Comparison of ENCODE assay signal across 1 cellular context in the genomic region with DNA sequence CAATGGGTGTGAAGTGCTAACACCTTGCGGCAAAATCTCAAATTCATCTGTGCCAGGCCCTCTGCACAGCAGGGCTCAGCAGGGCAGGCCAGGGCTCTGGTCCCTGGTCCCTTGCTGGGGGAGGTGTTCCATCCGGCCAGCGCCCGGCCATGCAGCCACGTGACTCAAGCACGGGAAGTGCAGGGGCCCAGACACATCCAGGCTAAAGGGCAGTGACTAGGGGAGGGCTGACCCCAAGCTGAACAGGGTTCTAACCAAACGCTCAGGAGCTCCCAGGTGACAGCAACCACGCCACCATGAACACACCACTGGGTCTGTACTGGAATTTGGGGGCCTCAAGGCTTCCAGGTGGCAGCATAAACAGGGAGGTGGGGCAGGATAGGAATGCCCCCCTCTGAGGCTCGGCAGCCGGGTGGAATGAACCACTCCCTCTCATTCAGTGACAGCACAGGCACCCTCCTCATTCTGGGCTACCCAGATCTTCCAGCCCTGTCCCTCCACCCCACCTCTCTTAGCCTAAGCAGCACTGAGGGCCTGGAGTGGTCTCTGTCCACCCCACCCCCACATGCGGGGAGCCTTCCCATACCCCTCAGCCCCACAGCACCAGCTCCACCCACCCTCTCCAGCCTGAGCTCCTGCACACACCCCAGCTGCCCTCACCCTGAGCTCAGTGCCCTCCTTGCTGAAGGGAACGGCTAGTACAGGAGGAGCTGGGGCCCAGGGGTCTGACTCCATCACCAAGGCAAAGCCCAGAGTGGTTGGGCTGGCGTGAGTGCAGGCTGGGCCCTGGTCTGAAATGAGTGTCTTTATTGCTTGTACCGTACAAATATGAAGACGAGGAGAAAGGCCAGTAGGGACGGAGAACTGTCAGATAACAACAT.
TF ChIP-seq lines count a peak whose summit lies in the region.

No MANE protein-coding gene starts in this region.

TF ChIP-seq in HepG2, 621 proteins besides CTCF, POLR2A, EP300 and RAD21 (continued from another document and continues in another):
- TF ChIP-seq ZFX (CRISPR knock-in tag; IDR thresholded peaks at IDR 0.05; ENCODE audit: low read depth) (peak; percentile 88), ZBTB3 (CRISPR knock-in tag; IDR thresholded peaks at IDR 0.05; ENCODE audit: borderline replicate concordance, low read depth) (no peak), ZNF101 (CRISPR knock-in tag; IDR thresholded peaks at IDR 0.05; ENCODE audit: borderline replicate concordance, low read depth) (no peak), REPIN1 (CRISPR knock-in tag; IDR thresholded peaks at IDR 0.05; ENCODE audit: borderline replicate concordance, low read depth) (peak; percentile 91), PHF8 (CRISPR knock-in tag; IDR thresholded peaks at IDR 0.05) (peak; percentile 63), ZXDC (CRISPR knock-in tag; IDR thresholded peaks at IDR 0.05) (no peak), E2F1 (CRISPR knock-in tag; IDR thresholded peaks at IDR 0.05) (no peak), SMAD9 (CRISPR knock-in tag; IDR thresholded peaks at IDR 0.05) (no peak), RBFOX2 (IDR thresholded peaks at IDR 0.05; ENCODE audit: low read depth, low read length) (peak; percentile 68), KDM3A (CRISPR knock-in tag; IDR thresholded peaks at IDR 0.05; ENCODE audit: low read depth) (no peak), ZNF570 (CRISPR knock-in tag; IDR thresholded peaks at IDR 0.05; ENCODE audit: borderline replicate concordance) (no peak), GFI1 (CRISPR knock-in tag; IDR thresholded peaks at IDR 0.05; ENCODE audit: borderline replicate concordance) (peak; percentile 55; the same call in 1 of the 2 replicates), TCF12 (IDR thresholded peaks at IDR 0.05) (no peak), TCF12 (CRISPR knock-in tag; IDR thresholded peaks at IDR 0.05) (0 out of 2 replicates have a peak, but pooled peaks have one; percentile 24), ZNF670 (CRISPR knock-in tag; IDR thresholded peaks at IDR 0.05; ENCODE audit: borderline replicate concordance) (no peak), ZNF329 (CRISPR knock-in tag; IDR thresholded peaks at IDR 0.05; ENCODE audit: low read depth) (no peak; the same call in 1 of the 2 replicates), PITX1 (CRISPR knock-in tag; IDR thresholded peaks at IDR 0.05) (peak; percentile 36; the same call in 1 of the 2 replicates), ZNF607 (CRISPR knock-in tag; IDR thresholded peaks at IDR 0.05; ENCODE audit: borderline replicate concordance) (no peak), ZNF841 (CRISPR knock-in tag; IDR thresholded peaks at IDR 0.05; ENCODE audit: borderline replicate concordance) (no peak), GPN1 (CRISPR knock-in tag; IDR thresholded peaks at IDR 0.05; ENCODE audit: borderline replicate concordance) (no peak), SRY (CRISPR knock-in tag; IDR thresholded peaks at IDR 0.05) (peak; percentile 76; the same call in 1 of the 2 replicates), MED8 (CRISPR knock-in tag; IDR thresholded peaks at IDR 0.05; ENCODE audit: insufficient replicate concordance) (peak; percentile 63), ZNF430 (CRISPR knock-in tag; IDR thresholded peaks at IDR 0.05) (0 out of 2 replicates have a peak, but pooled peaks have one; percentile 76), ZNF33A (CRISPR knock-in tag; IDR thresholded peaks at IDR 0.05; ENCODE audit: borderline replicate concordance) (no peak), PRDM4 (CRISPR knock-in tag; IDR thresholded peaks at IDR 0.05; ENCODE audit: borderline replicate concordance) (no peak), HNF1B (CRISPR knock-in tag; IDR thresholded peaks at IDR 0.05) (peak; percentile 66), ZNF552 (CRISPR knock-in tag; IDR thresholded peaks at IDR 0.05; ENCODE audit: borderline replicate concordance) (no peak), HOXD1 (CRISPR knock-in tag; IDR thresholded peaks at IDR 0.05) (no peak), ZNF878 (CRISPR knock-in tag; IDR thresholded peaks at IDR 0.05) (no peak; the same call in 1 of the 2 replicates), FOXJ3 (CRISPR knock-in tag; IDR thresholded peaks at IDR 0.05; ENCODE audit: borderline replicate concordance) (no peak), DPF2 (CRISPR knock-in tag; IDR thresholded peaks at IDR 0.05; ENCODE audit: borderline replicate concordance, low read depth) (no peak; the same call in 1 of the 2 replicates), ZBTB8A (CRISPR knock-in tag; IDR thresholded peaks at IDR 0.05; ENCODE audit: borderline replicate concordance, low read depth) (no peak)
- TF ChIP-seq, protein P1, sequence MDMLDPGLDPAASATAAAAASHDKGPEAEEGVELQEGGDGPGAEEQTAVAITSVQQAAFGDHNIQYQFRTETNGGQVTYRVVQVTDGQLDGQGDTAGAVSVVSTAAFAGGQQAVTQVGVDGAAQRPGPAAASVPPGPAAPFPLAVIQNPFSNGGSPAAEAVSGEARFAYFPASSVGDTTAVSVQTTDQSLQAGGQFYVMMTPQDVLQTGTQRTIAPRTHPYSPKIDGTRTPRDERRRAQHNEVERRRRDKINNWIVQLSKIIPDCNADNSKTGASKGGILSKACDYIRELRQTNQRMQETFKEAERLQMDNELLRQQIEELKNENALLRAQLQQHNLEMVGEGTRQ (IDR thresholded peaks at IDR 0.05; ENCODE audit: low read depth, low read length) = peak; percentile 86
- TF ChIP-seq, protein P1 (CRISPR knock-in tag; IDR thresholded peaks at IDR 0.05; ENCODE audit: borderline replicate concordance) = peak; percentile 95
- TF ChIP-seq, protein P2, sequence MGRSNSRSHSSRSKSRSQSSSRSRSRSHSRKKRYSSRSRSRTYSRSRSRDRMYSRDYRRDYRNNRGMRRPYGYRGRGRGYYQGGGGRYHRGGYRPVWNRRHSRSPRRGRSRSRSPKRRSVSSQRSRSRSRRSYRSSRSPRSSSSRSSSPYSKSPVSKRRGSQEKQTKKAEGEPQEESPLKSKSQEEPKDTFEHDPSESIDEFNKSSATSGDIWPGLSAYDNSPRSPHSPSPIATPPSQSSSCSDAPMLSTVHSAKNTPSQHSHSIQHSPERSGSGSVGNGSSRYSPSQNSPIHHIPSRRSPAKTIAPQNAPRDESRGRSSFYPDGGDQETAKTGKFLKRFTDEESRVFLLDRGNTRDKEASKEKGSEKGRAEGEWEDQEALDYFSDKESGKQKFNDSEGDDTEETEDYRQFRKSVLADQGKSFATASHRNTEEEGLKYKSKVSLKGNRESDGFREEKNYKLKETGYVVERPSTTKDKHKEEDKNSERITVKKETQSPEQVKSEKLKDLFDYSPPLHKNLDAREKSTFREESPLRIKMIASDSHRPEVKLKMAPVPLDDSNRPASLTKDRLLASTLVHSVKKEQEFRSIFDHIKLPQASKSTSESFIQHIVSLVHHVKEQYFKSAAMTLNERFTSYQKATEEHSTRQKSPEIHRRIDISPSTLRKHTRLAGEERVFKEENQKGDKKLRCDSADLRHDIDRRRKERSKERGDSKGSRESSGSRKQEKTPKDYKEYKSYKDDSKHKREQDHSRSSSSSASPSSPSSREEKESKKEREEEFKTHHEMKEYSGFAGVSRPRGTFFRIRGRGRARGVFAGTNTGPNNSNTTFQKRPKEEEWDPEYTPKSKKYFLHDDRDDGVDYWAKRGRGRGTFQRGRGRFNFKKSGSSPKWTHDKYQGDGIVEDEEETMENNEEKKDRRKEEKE (IDR thresholded peaks at IDR 0.05) = no peak
- TF ChIP-seq, protein P3, sequence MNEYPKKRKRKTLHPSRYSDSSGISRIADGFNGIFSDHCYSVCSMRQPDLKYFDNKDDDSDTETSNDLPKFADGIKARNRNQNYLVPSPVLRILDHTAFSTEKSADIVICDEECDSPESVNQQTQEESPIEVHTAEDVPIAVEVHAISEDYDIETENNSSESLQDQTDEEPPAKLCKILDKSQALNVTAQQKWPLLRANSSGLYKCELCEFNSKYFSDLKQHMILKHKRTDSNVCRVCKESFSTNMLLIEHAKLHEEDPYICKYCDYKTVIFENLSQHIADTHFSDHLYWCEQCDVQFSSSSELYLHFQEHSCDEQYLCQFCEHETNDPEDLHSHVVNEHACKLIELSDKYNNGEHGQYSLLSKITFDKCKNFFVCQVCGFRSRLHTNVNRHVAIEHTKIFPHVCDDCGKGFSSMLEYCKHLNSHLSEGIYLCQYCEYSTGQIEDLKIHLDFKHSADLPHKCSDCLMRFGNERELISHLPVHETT (CRISPR knock-in tag; conservative IDR thresholded peaks at IDR 0.05) = peak; percentile 64; the same call in 1 of the 2 replicates
- TF ChIP-seq, protein P4, sequence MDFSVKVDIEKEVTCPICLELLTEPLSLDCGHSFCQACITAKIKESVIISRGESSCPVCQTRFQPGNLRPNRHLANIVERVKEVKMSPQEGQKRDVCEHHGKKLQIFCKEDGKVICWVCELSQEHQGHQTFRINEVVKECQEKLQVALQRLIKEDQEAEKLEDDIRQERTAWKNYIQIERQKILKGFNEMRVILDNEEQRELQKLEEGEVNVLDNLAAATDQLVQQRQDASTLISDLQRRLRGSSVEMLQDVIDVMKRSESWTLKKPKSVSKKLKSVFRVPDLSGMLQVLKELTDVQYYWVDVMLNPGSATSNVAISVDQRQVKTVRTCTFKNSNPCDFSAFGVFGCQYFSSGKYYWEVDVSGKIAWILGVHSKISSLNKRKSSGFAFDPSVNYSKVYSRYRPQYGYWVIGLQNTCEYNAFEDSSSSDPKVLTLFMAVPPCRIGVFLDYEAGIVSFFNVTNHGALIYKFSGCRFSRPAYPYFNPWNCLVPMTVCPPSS (IDR thresholded peaks at IDR 0.05) = no peak
- TF ChIP-seq, protein P5, sequence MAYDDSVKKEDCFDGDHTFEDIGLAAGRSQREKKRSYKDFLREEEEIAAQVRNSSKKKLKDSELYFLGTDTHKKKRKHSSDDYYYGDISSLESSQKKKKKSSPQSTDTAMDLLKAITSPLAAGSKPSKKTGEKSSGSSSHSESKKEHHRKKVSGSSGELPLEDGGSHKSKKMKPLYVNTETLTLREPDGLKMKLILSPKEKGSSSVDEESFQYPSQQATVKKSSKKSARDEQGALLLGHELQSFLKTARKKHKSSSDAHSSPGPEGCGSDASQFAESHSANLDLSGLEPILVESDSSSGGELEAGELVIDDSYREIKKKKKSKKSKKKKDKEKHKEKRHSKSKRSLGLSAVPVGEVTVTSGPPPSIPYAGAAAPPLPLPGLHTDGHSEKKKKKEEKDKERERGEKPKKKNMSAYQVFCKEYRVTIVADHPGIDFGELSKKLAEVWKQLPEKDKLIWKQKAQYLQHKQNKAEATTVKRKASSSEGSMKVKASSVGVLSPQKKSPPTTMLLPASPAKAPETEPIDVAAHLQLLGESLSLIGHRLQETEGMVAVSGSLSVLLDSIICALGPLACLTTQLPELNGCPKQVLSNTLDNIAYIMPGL (CRISPR knock-in tag; IDR thresholded peaks at IDR 0.05; ENCODE audit: borderline replicate concordance in 1 of 2, low read depth in 1 of 2) = peak; percentile 69 to 82; a peak in 3 of 4 replicates
